Comparison of ENCODE assay signal across 18 cellular contexts in genomic region chr7:98555403-98555802, GRCh38.
A peak's percentile ranks its signal among the peaks of the same experiment; 100 is the strongest.
DNase-seq lines count a peak whose midpoint lies in the region; FAIRE-seq and TF ChIP-seq lines count a peak whose summit lies in the region.
"Had no signal": no experiment of that assay in that cellular context is flagged by ENCODE, and none has a peak within 500 bp of the region (broad histone marks: within the 10 kb centered on the region; RNA-seq: fewer than 3 reads in every experiment).

No MANE protein-coding gene starts in this region.

- no peak for FAIRE-seq in H54 (lab: Jason Lieb, UNC)
- FAIRE-seq: GM12892 had no signal

- H3K27me3 ChIP-seq in hepatocyte, result no peaks in the 10 kb centered on the region
- H3K27me3 ChIP-seq: BLaER1, brain microvascular endothelial cell had no signal

- no peak overlapping the region for H3K4me3 ChIP-seq in hepatocyte
- H3K4me3 ChIP-seq: BLaER1, smooth muscle cell had no signal

- DNase-seq in COLO668 (lab: John Stamatoyannopoulos, UW; ENCODE audit: unreplicated experiment) (peak; percentile 36), H54 (ENCODE audit: insufficient read length, low spot score) (peak; percentile 25), NCI-H345 treated with DMSO at 0.1 percent for 48 hours (lab: John Stamatoyannopoulos, UW; ENCODE audit: unreplicated experiment) (peak; percentile 73), hepatocyte (ENCODE audit: low spot score) (peak; percentile 58), KG1 (lab: John Stamatoyannopoulos, UW) (no peak)
- no peak for DNase-seq in stimulated activated CD4-positive, alpha-beta T cell treated with anti-CD3 and anti-CD28 coated beads, Interleukin-4, amount 100 ng/mL, for 1 hour
- DNase-seq in activated naive CD4-positive, alpha-beta T cell (lab: John Stamatoyannopoulos, UW), result no peak
- DNase-seq: activated CD8-positive, alpha-beta T cell treated with anti-CD3 and anti-CD28 coated beads for 36 hours; activated naive CD8-positive, alpha-beta T cell treated with anti-CD3 and anti-CD28 coated beads, Interleukin-2, amount 10 ng/mL, durations not matched to agents 7 days and 5 days; activated T-cell treated with anti-CD3 and anti-CD28 coated beads, Interleukin-2, amount 50 U/mL, for 72 hours; brain microvascular endothelial cell; mesenchymal stem cell; NCI-H2081 treated with DMSO at 0.1 percent for 48 hours; SHP77 treated with DMSO at 0.1 percent for 48 hours; T-helper 17 cell had no signal

- no peaks in the 10 kb centered on the region for H3K9me3 ChIP-seq in hepatocyte (ENCODE audit: low read depth)

- no peak overlapping the region for H3K4me2 ChIP-seq in hepatocyte
- H3K4me2 ChIP-seq: BLaER1, smooth muscle cell had no signal

- no peaks in the 10 kb centered on the region for H4K20me1 ChIP-seq in hepatocyte (ENCODE audit: insufficient read depth, poor library complexity, severe bottlenecking)
- H4K20me1 ChIP-seq: BLaER1 had no signal

- no peaks in the 10 kb centered on the region for H3K9me2 ChIP-seq in hepatocyte (replicated peaks; ENCODE audit: insufficient read depth)

- no peak overlapping the region for H2AFZ ChIP-seq in hepatocyte

- H3K79me2 ChIP-seq in hepatocyte, result no peaks in the 10 kb centered on the region

- peak overlapping the region; percentile 76 for H3K27ac ChIP-seq in hepatocyte
- H3K27ac ChIP-seq: BLaER1, brain microvascular endothelial cell had no signal

- no peak for TF ChIP-seq POLR2A in H54 (IDR thresholded peaks at IDR 0.05; ENCODE audit: low read depth, low read length)

- H3K36me3 ChIP-seq in hepatocyte (replicated peaks; ENCODE audit: insufficient read depth, low read depth), result no peaks in the 10 kb centered on the region
- H3K36me3 ChIP-seq: BLaER1, brain microvascular endothelial cell had no signal

- TF ChIP-seq CTCF in hepatocyte (IDR thresholded peaks at IDR 0.05; ENCODE audit: poor library complexity), result no peak

- WGBS in hepatocyte (ENCODE audit: low lambda C conversion rate, missing lambda C conversion rate), result 80% methylated on average over 3 of the region's 3 CpGs

- peaks cover 14% of the 10 kb centered on the region for H3K4me1 ChIP-seq in hepatocyte (ENCODE audit: insufficient read depth)

Comparison
In these comparisons a context has a peak if more than half of its experiments do, and no peak if none do; other contexts are left out.
1. DNase-seq: peak in COLO668 (single experiment), H54 (single experiment), NCI-H345 treated with DMSO at 0.1 percent for 48 hours (single experiment) and hepatocyte (single experiment); none in stimulated activated CD4-positive, alpha-beta T cell treated with anti-CD3 and anti-CD28 coated beads, Interleukin-4, amount 100 ng/mL, for 1 hour (single experiment), activated naive CD4-positive, alpha-beta T cell (0 of 4) and KG1 (single experiment).